1 cellular context compared by ENCODE assay signal in genomic region chr6:53062369-53062639, GRCh38.
TF ChIP-seq lines count a peak whose summit lies in the region.

No MANE protein-coding gene starts in this region.

TF ChIP-seq in H1, 55 proteins besides CTCF, POLR2A, EP300 and RAD21 (continued from another document):
- TF ChIP-seq JUND (IDR thresholded peaks at IDR 0.05; ENCODE audit: low read length), result no peak
- no peak for TF ChIP-seq HDAC2 (IDR thresholded peaks at IDR 0.05; ENCODE audit: borderline replicate concordance in 1 of 2, low read depth in 2 of 2, low read length in 2 of 2)
- no peak for TF ChIP-seq NANOG (IDR thresholded peaks at IDR 0.05; ENCODE audit: insufficient read depth, low read depth, low read length, poor library complexity, severe bottlenecking)
